ENCODE assay signal across 8 cellular contexts in genomic region chr16:63289834-63290460, GRCh38.
DNase-seq lines count a peak whose midpoint lies in the region; ATAC-seq and TF ChIP-seq lines count a peak whose summit lies in the region.

No MANE protein-coding gene starts in this region.

- peak overlapping the region in 1 of 5 experiments; percentile 57 for H3K27ac Mint-ChIP-seq in brain

- DNase-seq in AG09309 (ENCODE audit: low read depth): no peak
- peak; percentile 40 for DNase-seq in H4 (ENCODE audit: low spot score)
- DNase-seq in NCI-H345 (lab: John Stamatoyannopoulos, UW): peak; percentile 30
- peak; percentile 79 for DNase-seq in left kidney (ENCODE audit: low read depth, low spot score)
- DNase-seq in activated CD4-positive, CD25-positive, alpha-beta regulatory T cell treated with anti-CD3 and anti-CD28 coated beads, Interleukin-2, amount 50 U/mL, for 72 hours: no peak

- no peaks in the 10 kb centered on the region for H3K9me3 Mint-ChIP-seq in brain

- TF ChIP-seq CTCF in AG09309 (IDR thresholded peaks at IDR 0.05; ENCODE audit: control insufficient read depth, insufficient read depth, low read depth, low read length, missing control alignments): peak; percentile 41
- TF ChIP-seq CTCF in brain (conservative IDR thresholded peaks at IDR 0.05): peak; percentile 90 to 97

- no peak overlapping the region for H3K4me3 Mint-ChIP-seq in brain

- no peak for ATAC-seq in GM19467 (IDR thresholded peaks at IDR 0.05; ENCODE audit: unreplicated experiment)
- ATAC-seq in GM19023 (IDR thresholded peaks at IDR 0.05; ENCODE audit: unreplicated experiment): no peak

- H3K27me3 Mint-ChIP-seq in brain: peaks cover 3% of the 10 kb centered on the region

- H3K4me3 ChIP-seq in AG09309 (ENCODE audit: control insufficient read depth, low read depth, low read length): no peak overlapping the region

- no peaks in the 10 kb centered on the region for H3K36me3 Mint-ChIP-seq in brain

- peaks cover 13% of the 10 kb centered on the region for H3K4me1 Mint-ChIP-seq in brain

Comparison
In these comparisons a context has a peak if more than half of its experiments do, and no peak if none do; other contexts are left out.
1. DNase-seq: peak in H4 (single experiment), NCI-H345 (single experiment) and left kidney (single experiment); none in AG09309 (single experiment) and activated CD4-positive, CD25-positive, alpha-beta regulatory T cell treated with anti-CD3 and anti-CD28 coated beads, Interleukin-2, amount 50 U/mL, for 72 hours (single experiment).